Comparison of ENCODE assay signal across 17 cellular contexts in the genomic region with DNA sequence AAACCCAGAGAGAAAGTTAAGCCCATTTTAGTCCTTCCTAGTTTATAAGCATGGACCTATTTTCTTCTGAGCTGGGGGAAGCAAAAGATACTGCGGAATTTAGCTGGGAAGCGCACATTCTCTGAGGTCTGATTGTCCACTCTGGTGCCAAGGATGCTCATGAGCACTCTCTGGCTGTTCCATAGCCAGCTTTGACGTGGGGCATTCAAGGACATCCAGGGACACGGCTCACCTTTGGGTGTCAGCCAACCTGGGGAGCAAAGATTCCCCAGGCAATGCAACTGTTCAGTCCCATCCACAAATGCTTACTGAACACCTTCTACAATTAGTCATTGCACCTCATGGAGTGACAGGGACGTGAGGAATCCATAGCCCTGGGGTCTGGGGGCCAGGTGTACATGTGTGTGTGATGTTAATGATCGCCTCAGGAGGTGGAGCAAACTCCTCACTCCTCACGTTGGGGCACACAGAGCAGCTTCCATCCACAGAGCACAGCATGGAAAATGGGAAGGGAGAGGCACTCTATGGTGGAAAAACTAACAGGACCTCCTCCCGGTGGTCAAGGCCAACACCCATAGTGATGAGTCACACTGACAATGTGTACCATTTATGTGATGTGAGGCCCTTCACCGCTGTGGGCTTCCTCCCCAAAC.
DNase-seq lines count a peak whose midpoint lies in the region; ATAC-seq, FAIRE-seq and TF ChIP-seq lines count a peak whose summit lies in the region.
"Had no signal": no experiment of that assay in that cellular context is flagged by ENCODE, and none has a peak within 500 bp of the region (broad histone marks: within the 10 kb centered on the region; RNA-seq: fewer than 3 reads in every experiment).

No MANE protein-coding gene starts in this region.

- no peak overlapping the region for H3K4me3 Mint-ChIP-seq in astrocyte (ENCODE audit: unreplicated experiment)

- H3K27ac Mint-ChIP-seq in astrocyte (ENCODE audit: unreplicated experiment) = peak overlapping the region; percentile 18

- H3K27me3 Mint-ChIP-seq in astrocyte (ENCODE audit: low read depth, unreplicated experiment) = no peaks in the 10 kb centered on the region

- H3K36me3 Mint-ChIP-seq in astrocyte (ENCODE audit: low read depth, unreplicated experiment) = peaks cover 10% of the 10 kb centered on the region

- no peak overlapping the region for H3K9ac ChIP-seq in astrocyte (ENCODE audit: low read length)
- H3K9ac ChIP-seq in liver (ENCODE audit: low read depth in 1 of 2, low read length in 2 of 2) = no peak overlapping the region

- H3K4me1 ChIP-seq in astrocyte (ENCODE audit: insufficient read depth, low read length) (no peaks in the 10 kb centered on the region), liver (ENCODE audit: control insufficient read depth in 4 of 4, insufficient read depth in 4 of 4, low read length in 3 of 4) (peaks cover 0 to 13% (median 9%) of the 10 kb centered on the region in 4 donors)
- H3K4me1 ChIP-seq: Peyer's patch had no signal

- 72% methylated on average over 9 of the region's 9 CpGs for WGBS in liver

- FAIRE-seq in astrocyte (lab: Jason Lieb, UNC) (no peak), urothelium cell line (lab: Jason Lieb, UNC) (peak; percentile 80)
- FAIRE-seq: D721Med had no signal

- peaks cover 3% of the 10 kb centered on the region for H3K9me3 ChIP-seq in astrocyte (ENCODE audit: insufficient read depth, low read depth, low read length)
- no peaks in the 10 kb centered on the region for H3K9me3 ChIP-seq in liver (ENCODE audit: control insufficient read depth in 4 of 4, low read length in 3 of 4)
- H3K9me3 ChIP-seq: Peyer's patch had no signal

- H3K27me3 ChIP-seq in astrocyte (ENCODE audit: insufficient read depth, low read length) = no peaks in the 10 kb centered on the region
- no peaks in the 10 kb centered on the region for H3K27me3 ChIP-seq in liver (ENCODE audit: control insufficient read depth in 4 of 4, insufficient read depth in 4 of 4, low read length in 3 of 4)
- H3K27me3 ChIP-seq: Peyer's patch had no signal

- no peaks in the 10 kb centered on the region for H4K20me1 ChIP-seq in astrocyte (ENCODE audit: insufficient read depth, low read length)

- no peak for TF ChIP-seq RAD21 in liver (IDR thresholded peaks at IDR 0.05)

- H3K79me2 ChIP-seq in astrocyte (ENCODE audit: insufficient read depth, low read length) = no peaks in the 10 kb centered on the region

- no peak overlapping the region for H3K4me3 ChIP-seq in astrocyte (ENCODE audit: insufficient read depth, low read depth, low read length)
- no peak overlapping the region for H3K4me3 ChIP-seq in epithelial cell of esophagus (ENCODE audit: low read length)
- no peak overlapping the region for H3K4me3 ChIP-seq in liver (ENCODE audit: low read depth in 1 of 3, low read length in 3 of 3)
- H3K4me3 ChIP-seq: Peyer's patch had no signal

- no peak overlapping the region for H2AFZ ChIP-seq in astrocyte (ENCODE audit: low read depth, low read length)

- no peaks in the 10 kb centered on the region for H3K36me3 ChIP-seq in astrocyte (ENCODE audit: insufficient read depth, low read length)
- no peaks in the 10 kb centered on the region for H3K36me3 ChIP-seq in liver (ENCODE audit: control insufficient read depth in 4 of 4, insufficient read depth in 3 of 4, low read depth in 1 of 4, low read length in 3 of 4)
- H3K36me3 ChIP-seq: Peyer's patch had no signal

- ATAC-seq in HG02973 (IDR thresholded peaks at IDR 0.05; ENCODE audit: unreplicated experiment) = no peak

- H3K4me2 ChIP-seq in astrocyte (ENCODE audit: low read length) = no peak overlapping the region

- TF ChIP-seq CTCF in astrocyte (IDR thresholded peaks at IDR 0.05; ENCODE audit: insufficient read depth, low read depth, low read length) (no peak), epithelial cell of esophagus (IDR thresholded peaks at IDR 0.05; ENCODE audit: insufficient read depth, low read depth, low read length, missing control alignments) (no peak), liver (IDR thresholded peaks at IDR 0.05; ENCODE audit: low read depth, low read length, missing input control) (no peak), GM20000 (IDR thresholded peaks at IDR 0.05; ENCODE audit: extremely low read depth, missing control alignments) (no peak)

- H3K9me3 Mint-ChIP-seq in astrocyte (ENCODE audit: unreplicated experiment) = no peaks in the 10 kb centered on the region

- no peak overlapping the region for H3K27ac ChIP-seq in astrocyte (ENCODE audit: low read depth, low read length)
- no peak overlapping the region for H3K27ac ChIP-seq in liver (ENCODE audit: low read depth in 1 of 2, low read length in 2 of 2)
- H3K27ac ChIP-seq: C4-2B, Peyer's patch had no signal

- DNase-seq in astrocyte (ENCODE audit: low read depth) (no peak), epithelial cell of esophagus (ENCODE audit: low read depth) (peak; percentile 52), urothelium cell line (ENCODE audit: low spot score) (no peak), GM20000 (ENCODE audit: low spot score) (no peak), GDM1 (lab: John Stamatoyannopoulos, UW) (no peak)
- DNase-seq: AML-193, KBM-7, NCI-H1105, NCI-H2081, NCI-H2171 treated with DMSO at 0.1 percent for 48 hours, NCI-H446, NCI-H69, Peyer's patch had no signal

- H3K4me1 Mint-ChIP-seq in astrocyte (ENCODE audit: low read depth, unreplicated experiment) = peaks cover 19% of the 10 kb centered on the region

TF ChIP-seq in liver, 16 proteins besides CTCF, POLR2A, EP300 and RAD21:
- TF ChIP-seq JUND (IDR thresholded peaks at IDR 0.05) (no peak), SP1 (IDR thresholded peaks at IDR 0.05) (no peak), RXRA (IDR thresholded peaks at IDR 0.05) (peak; percentile 16 to 60)
